Comparison of ENCODE assay signal across 8 cellular contexts in genomic region chr15:40952301-40952900, GRCh38. TPM values are rescaled to one million over a fixed set of nuclear protein-coding genes. Genes with fewer than 3 reads are reported as not detected.
DNase-seq lines count a peak whose midpoint lies in the region; ATAC-seq and TF ChIP-seq lines count a peak whose summit lies in the region.

No MANE protein-coding gene starts in this region.

- H3K9me3 ChIP-seq in KOPT-K1 (ENCODE audit: insufficient read depth, low read length, poor library complexity, severe bottlenecking) (no peaks in the 10 kb centered on the region), neural progenitor cell (ENCODE audit: low read depth) (no peaks in the 10 kb centered on the region)

- H3K4me1 ChIP-seq in neural progenitor cell: peaks cover 4% of the 10 kb centered on the region

- H3K27ac Mint-ChIP-seq in CD14-positive monocyte (peak overlapping the region in 2 of 7 donors; percentile 50 to 75), neural progenitor cell (peak overlapping the region; percentile 57)
- H3K27ac Mint-ChIP-seq in effector memory CD8-positive, alpha-beta T cell: peak overlapping the region in 1 of 2 donors; percentile 89

- peak overlapping the region; percentile 62 for H3K4me3 ChIP-seq in neural progenitor cell

- H3F3A ChIP-seq in neural progenitor cell (ENCODE audit: low read depth): peaks cover 13% of the 10 kb centered on the region

- no peak for DNase-seq in CD14-positive monocyte (ENCODE audit: low spot score)
- DNase-seq in effector memory CD8-positive, alpha-beta T cell: no peak
- DNase-seq in neural progenitor cell (ENCODE audit: low spot score): no peak
- DNase-seq in CD1c-positive myeloid dendritic cell (ENCODE audit: extremely low spot score): no peak
- no peak for DNase-seq in GM13977 (ENCODE audit: low spot score)
- no peak for DNase-seq in COLO829 (ENCODE audit: low spot score)

- no peaks in the 10 kb centered on the region for H3K36me3 Mint-ChIP-seq in CD14-positive monocyte
- peaks cover 7% of the 10 kb centered on the region for H3K36me3 Mint-ChIP-seq in effector memory CD8-positive, alpha-beta T cell (ENCODE audit: insufficient read depth)
- peaks cover 3% of the 10 kb centered on the region for H3K36me3 Mint-ChIP-seq in neural progenitor cell

- ATAC-seq in effector memory CD8-positive, alpha-beta T cell (replicated peaks): no peak
- ATAC-seq in GM18861 (IDR thresholded peaks at IDR 0.05; ENCODE audit: unreplicated experiment): no peak

- peaks cover 0 to under 1% (median 0%) of the 10 kb centered on the region in 7 donors for H3K9me3 Mint-ChIP-seq in CD14-positive monocyte
- no peaks in the 10 kb centered on the region for H3K9me3 Mint-ChIP-seq in effector memory CD8-positive, alpha-beta T cell
- H3K9me3 Mint-ChIP-seq in neural progenitor cell: no peaks in the 10 kb centered on the region

- intact Hi-C loops in CD14-positive monocyte (cut with micrococcal nuclease): no loop called here

- TF ChIP-seq CTCF in CD14-positive monocyte (IDR thresholded peaks at IDR 0.05) (no peak), neural progenitor cell (IDR thresholded peaks at IDR 0.05) (no peak), GM13977 (IDR thresholded peaks at IDR 0.05; ENCODE audit: extremely low read depth, insufficient read depth, missing control alignments) (no peak)

- H3K27me3 Mint-ChIP-seq in CD14-positive monocyte (ENCODE audit: low read depth in 3 of 3): peaks cover 15 to 22% (median 21%) of the 10 kb centered on the region in 3 donors
- peaks cover 5 to 20% of the 10 kb centered on the region in 2 donors for H3K27me3 Mint-ChIP-seq in effector memory CD8-positive, alpha-beta T cell
- peaks cover 22% of the 10 kb centered on the region for H3K27me3 Mint-ChIP-seq in neural progenitor cell (ENCODE audit: insufficient read depth, low read depth)

- H3K27ac ChIP-seq in KOPT-K1 (ENCODE audit: low read depth, low read length, poor library complexity, severe bottlenecking) (peak overlapping the region; percentile 68), neural progenitor cell (no peak overlapping the region)

- peaks cover 22% of the 10 kb centered on the region for H3K4me1 Mint-ChIP-seq in CD14-positive monocyte
- H3K4me1 Mint-ChIP-seq in effector memory CD8-positive, alpha-beta T cell (ENCODE audit: low read depth in 2 of 2): peaks cover 10 to 11% of the 10 kb centered on the region in 2 donors
- H3K4me1 Mint-ChIP-seq in neural progenitor cell: peaks cover 12% of the 10 kb centered on the region

- peak overlapping the region; percentile 80 for H2AFZ ChIP-seq in neural progenitor cell (replicated peaks)

- peak overlapping the region; percentile 86 to 93 for H3K4me3 Mint-ChIP-seq in CD14-positive monocyte
- H3K4me3 Mint-ChIP-seq in effector memory CD8-positive, alpha-beta T cell: peak overlapping the region; percentile 90
- peak overlapping the region; percentile 93 for H3K4me3 Mint-ChIP-seq in neural progenitor cell

- peaks cover 17% of the 10 kb centered on the region for H3K27me3 ChIP-seq in neural progenitor cell

- in situ Hi-C loops in GM13977 (cut with MboI; ENCODE audit: low pct_unique_long_range_greater_than_20kb, low sequenced_read_pairs, unreplicated experiment): no loop called here

- H3K36me3 ChIP-seq in KOPT-K1 (ENCODE audit: insufficient read depth, low read length) (no peaks in the 10 kb centered on the region), neural progenitor cell (no peaks in the 10 kb centered on the region)

- H3K9ac ChIP-seq in neural progenitor cell: peak overlapping the region; percentile 8

- no peaks in the 10 kb centered on the region for H3K79me2 ChIP-seq in neural progenitor cell (ENCODE audit: low read depth)

- H4K20me1 ChIP-seq in neural progenitor cell (ENCODE audit: low read depth): no peaks in the 10 kb centered on the region

- peak overlapping the region; percentile 83 for H3K4me2 ChIP-seq in neural progenitor cell

RNA-seq across cellular contexts. Expression of gene CHAC1, which starts 0.9 kb away (rescaled TPM):
- not detected for polyA plus RNA-seq in CD14-positive monocyte
- 2.4 and 4.8 TPM in 2 replicates for total RNA-seq in neural progenitor cell (ENCODE audit: low replicate concordance)

RNA-seq across cellular contexts. Expression of gene DLL4, which starts 23.3 kb away (rescaled TPM):
- polyA plus RNA-seq in CD14-positive monocyte: not detected
- 0.12 TPM in 1 of 2 replicates, not detected in the other for total RNA-seq in neural progenitor cell (ENCODE audit: low replicate concordance)

RNA-seq across cellular contexts. Expression of gene VPS18, which starts 58.2 kb away (rescaled TPM):
- polyA plus RNA-seq in CD14-positive monocyte: 10 to 100 TPM; 21.8 to 22.8 TPM
- total RNA-seq in neural progenitor cell (ENCODE audit: low replicate concordance): 8.0 and 22.2 TPM in 2 replicates
